ENCODE assay signal across 9 cellular contexts in the genomic region with DNA sequence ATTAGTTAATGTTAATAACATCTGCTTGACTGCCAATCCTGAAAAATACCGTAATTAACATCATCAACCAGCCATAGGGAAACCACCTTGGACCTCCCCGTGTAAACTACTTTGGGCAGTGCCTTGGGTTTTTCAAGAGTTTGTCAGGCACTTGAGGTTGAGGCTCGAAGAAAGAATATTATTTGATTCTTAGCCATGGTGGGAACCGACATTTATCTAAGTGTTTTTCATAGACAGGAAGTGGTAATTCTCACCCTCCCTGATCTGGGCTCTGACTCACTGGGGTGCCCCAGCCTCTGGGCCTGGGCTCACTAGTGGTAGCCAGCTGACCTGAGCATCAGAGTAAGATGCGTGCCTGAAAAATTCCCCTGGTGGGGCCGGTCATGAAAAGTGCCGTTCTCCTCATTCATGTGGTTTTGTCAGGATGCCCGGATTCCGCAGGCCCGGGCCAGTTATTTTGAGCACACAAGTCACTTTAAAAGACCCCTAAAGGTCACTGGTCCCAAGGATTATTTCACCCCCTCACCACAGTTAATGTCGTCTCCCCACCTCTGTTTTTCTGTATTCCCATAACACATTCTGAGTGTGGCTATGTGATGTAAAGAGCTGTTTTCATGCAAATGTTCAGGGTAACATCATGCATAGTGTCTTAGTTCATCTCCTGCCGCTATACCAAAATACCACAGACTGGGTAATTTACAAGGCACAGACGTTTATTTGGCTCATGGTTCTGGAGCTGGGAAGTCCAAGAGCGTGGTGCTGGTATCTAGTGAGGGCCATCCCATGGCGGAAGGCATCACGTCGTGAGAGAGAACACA. TPM values are rescaled to one million over a fixed set of nuclear protein-coding genes. Genes with fewer than 3 reads are reported as not detected.
DNase-seq lines count a peak whose midpoint lies in the region; ATAC-seq and TF ChIP-seq lines count a peak whose summit lies in the region.
"Had no signal": no experiment of that assay in that cellular context is flagged by ENCODE, and none has a peak within 500 bp of the region (broad histone marks: within the 10 kb centered on the region; RNA-seq: fewer than 3 reads in every experiment).

No MANE protein-coding gene starts in this region.

- H3K27me3 Mint-ChIP-seq in activated naive CD4-positive, alpha-beta T cell treated with anti-CD3 and anti-CD28 coated beads, Interleukin-2, amount 10 ng/mL, durations not matched to agents 7 days and 5 days = peaks cover 12% of the 10 kb centered on the region
- H3K27me3 Mint-ChIP-seq in progenitor cell of endocrine pancreas (no peaks in the 10 kb centered on the region), CD14-positive monocyte (ENCODE audit: low read depth in 3 of 3) (peaks cover 0 to 9% (median 0%) of the 10 kb centered on the region in 3 donors)

- no peaks in the 10 kb centered on the region for H3K9me3 Mint-ChIP-seq in activated naive CD4-positive, alpha-beta T cell treated with anti-CD3 and anti-CD28 coated beads, Interleukin-2, amount 10 ng/mL, durations not matched to agents 7 days and 5 days
- H3K9me3 Mint-ChIP-seq in progenitor cell of endocrine pancreas (ENCODE audit: low read depth) = no peaks in the 10 kb centered on the region
- H3K9me3 Mint-ChIP-seq in CD14-positive monocyte = no peaks in the 10 kb centered on the region

- DNase-seq in RWPE2 (ENCODE audit: low spot score) (no peak), progenitor cell of endocrine pancreas (ENCODE audit: low spot score, unreplicated experiment) (no peak), SKM-1 treated with dmso at 0.1 percent for 144 hours (lab: John Stamatoyannopoulos, UW; ENCODE audit: unreplicated experiment) (no peak), erythroblast (lab: John Stamatoyannopoulos, UW) (no peak), CD14-positive monocyte (ENCODE audit: low spot score) (no peak)
- DNase-seq in activated naive CD4-positive, alpha-beta T cell treated with anti-CD3 and anti-CD28 coated beads, Interleukin-2, amount 10 ng/mL, durations not matched to agents 7 days and 5 days = peak; percentile 61

- no peaks in the 10 kb centered on the region for H3K9me3 ChIP-seq in RWPE2 (ENCODE audit: severe bottlenecking)

- no peaks in the 10 kb centered on the region for H3K36me3 Mint-ChIP-seq in activated naive CD4-positive, alpha-beta T cell treated with anti-CD3 and anti-CD28 coated beads, Interleukin-2, amount 10 ng/mL, durations not matched to agents 7 days and 5 days
- H3K36me3 Mint-ChIP-seq in progenitor cell of endocrine pancreas (ENCODE audit: insufficient read depth) = no peaks in the 10 kb centered on the region
- H3K36me3 Mint-ChIP-seq in CD14-positive monocyte = no peaks in the 10 kb centered on the region

- no peak overlapping the region for H3K4me3 ChIP-seq in RWPE2 (ENCODE audit: severe bottlenecking)

- intact Hi-C loops in CD14-positive monocyte (cut with micrococcal nuclease) = no loop called here

- no peaks in the 10 kb centered on the region for H3K27me3 ChIP-seq in RWPE2 (ENCODE audit: insufficient read depth, poor library complexity, severe bottlenecking)

- no peak overlapping the region for H3K4me3 Mint-ChIP-seq in activated naive CD4-positive, alpha-beta T cell treated with anti-CD3 and anti-CD28 coated beads, Interleukin-2, amount 10 ng/mL, durations not matched to agents 7 days and 5 days
- H3K4me3 Mint-ChIP-seq in progenitor cell of endocrine pancreas (ENCODE audit: low read depth) (no peak overlapping the region), CD14-positive monocyte (no peak overlapping the region)

- CTCF ChIA-PET in activated naive CD4-positive, alpha-beta T cell treated with anti-CD3 and anti-CD28 coated beads, Interleukin-2, amount 10 ng/mL, durations not matched to agents 7 days and 5 days (lab: Charles Lee) = interaction anchor here (1.2 to 1.5 kb wide), 2 partner anchors 13 to 126 kb away, joined by 3 read pairs; no protein-coding TSS in a partner anchor

- no peak for TF ChIP-seq POLR2A in erythroblast (IDR thresholded peaks at IDR 0.05; ENCODE audit: low read length)

- ATAC-seq in GM18508 (IDR thresholded peaks at IDR 0.05; ENCODE audit: insufficient read depth, unreplicated experiment) (peak; percentile 57), HG02798 (IDR thresholded peaks at IDR 0.05; ENCODE audit: poor library complexity, unreplicated experiment) (peak; percentile 85), RWPE2 (ENCODE audit: low read depth) (peak; percentile 59; the same call in 2 of the 3 replicates)

- H3K36me3 ChIP-seq in RWPE2 (ENCODE audit: low read depth) = no peaks in the 10 kb centered on the region

- H3K4me1 ChIP-seq in RWPE2 (ENCODE audit: insufficient read depth, poor library complexity, severe bottlenecking) = no peaks in the 10 kb centered on the region

- H3K27ac ChIP-seq in RWPE2 (ENCODE audit: poor library complexity, severe bottlenecking) = no peak overlapping the region

- H3K4me1 Mint-ChIP-seq in activated naive CD4-positive, alpha-beta T cell treated with anti-CD3 and anti-CD28 coated beads, Interleukin-2, amount 10 ng/mL, durations not matched to agents 7 days and 5 days = peaks cover 22% of the 10 kb centered on the region
- H3K4me1 Mint-ChIP-seq in progenitor cell of endocrine pancreas (ENCODE audit: low read depth) (no peaks in the 10 kb centered on the region), CD14-positive monocyte (peaks cover 8% of the 10 kb centered on the region)

- TF ChIP-seq CTCF in RWPE2 (IDR thresholded peaks at IDR 0.05; ENCODE audit: poor library complexity, severe bottlenecking) (no peak), progenitor cell of endocrine pancreas (IDR thresholded peaks at IDR 0.05; ENCODE audit: unreplicated experiment) (no peak), CD14-positive monocyte (IDR thresholded peaks at IDR 0.05) (no peak)

- H3K27ac Mint-ChIP-seq in activated naive CD4-positive, alpha-beta T cell treated with anti-CD3 and anti-CD28 coated beads, Interleukin-2, amount 10 ng/mL, durations not matched to agents 7 days and 5 days = peak overlapping the region; percentile 78
- H3K27ac Mint-ChIP-seq in progenitor cell of endocrine pancreas = peak overlapping the region; percentile 37
- peak overlapping the region in 1 of 7 donors; percentile 37 for H3K27ac Mint-ChIP-seq in CD14-positive monocyte

RNA-seq across cellular contexts. Expression of a gene that starts 21.6 kb away (rescaled TPM):
- not detected in 2 replicates for total RNA-seq in progenitor cell of endocrine pancreas
- polyA plus RNA-seq in CD14-positive monocyte = not detected
- total RNA-seq: urinary bladder had no signal
- polyA plus RNA-seq: urinary bladder had no signal

RNA-seq across cellular contexts. Expression of a gene that starts 49.3 kb away (rescaled TPM):
- total RNA-seq in progenitor cell of endocrine pancreas = not detected in 2 replicates
- polyA plus RNA-seq in CD14-positive monocyte = under 1 TPM in 1 of 2 donors, not detected in 1; 0.11 TPM
